ENCODE assay signal across 24 cellular contexts in genomic region chr20:23752481-23753193, GRCh38. TPM values are rescaled to one million over a fixed set of nuclear protein-coding genes. Genes with fewer than 3 reads are reported as not detected.
A peak's percentile ranks its signal among the peaks of the same experiment; 100 is the strongest.
DNase-seq lines count a peak whose midpoint lies in the region; TF ChIP-seq lines count a peak whose summit lies in the region.
"Had no signal": no experiment of that assay in that cellular context is flagged by ENCODE, and none has a peak within 500 bp of the region (broad histone marks: within the 10 kb centered on the region; RNA-seq: fewer than 3 reads in every experiment).

No MANE protein-coding gene starts in this region.

- no peak overlapping the region for H2BK5ac ChIP-seq in mesenchymal stem cell (ENCODE audit: low read depth, low read length, poor library complexity, severe bottlenecking)
- H2BK5ac ChIP-seq in neuronal stem cell (ENCODE audit: low read length): no peak overlapping the region

- peak overlapping the region; percentile 3 for H2BK15ac ChIP-seq in mesenchymal stem cell (ENCODE audit: low read depth, poor library complexity, severe bottlenecking)
- no peak overlapping the region for H2BK15ac ChIP-seq in neuronal stem cell (ENCODE audit: low read length)

- H3K4me1 ChIP-seq in right atrium auricular region: peaks cover 0 to 5% of the 10 kb centered on the region in 2 donors
- H3K4me1 ChIP-seq in mesenchymal stem cell (ENCODE audit: control insufficient read depth, insufficient read depth, low read depth, low read length): peaks cover 13% of the 10 kb centered on the region
- peaks cover 0 to 6% of the 10 kb centered on the region in 2 donors for H3K4me1 ChIP-seq in neuronal stem cell (ENCODE audit: control insufficient read depth in 2 of 2, insufficient read depth in 1 of 2, low read depth in 1 of 2, low read length in 2 of 2)
- H3K4me1 ChIP-seq: BE2C had no signal

- H2AK5ac ChIP-seq in mesenchymal stem cell (ENCODE audit: low read length, severe bottlenecking) (no peak overlapping the region), neuronal stem cell (ENCODE audit: low read depth, low read length) (no peak overlapping the region)

- H3K4me3 ChIP-seq in right atrium auricular region (no peak overlapping the region), mesenchymal stem cell (ENCODE audit: insufficient read depth in 1 of 2, low read depth in 1 of 2, low read length in 2 of 2) (peak overlapping the region in 1 of 2 experiments; percentile 7), neuronal stem cell (ENCODE audit: low read length in 2 of 2) (no peak overlapping the region)
- H3K4me3 ChIP-seq: A549; BLaER1 treated with 17β-estradiol and CSF1 and Interleukin-3, amounts not matched to agents 10 nM and 100 nM; GM23338 had no signal

- H3K27me3 ChIP-seq in right atrium auricular region (no peaks in the 10 kb centered on the region), mesenchymal stem cell (ENCODE audit: control insufficient read depth in 1 of 2, insufficient read depth in 1 of 2, low read length in 2 of 2) (peaks cover 0 to 4% of the 10 kb centered on the region in 2 experiments), neuronal stem cell (ENCODE audit: control insufficient read depth in 3 of 3, insufficient read depth in 3 of 3, low read depth in 1 of 3, low read length in 3 of 3) (no peaks in the 10 kb centered on the region)
- H3K27me3 ChIP-seq: BE2C; BLaER1 treated with 17β-estradiol and CSF1 and Interleukin-3, amounts not matched to agents 10 nM and 100 nM had no signal

- peak overlapping the region; percentile 39 for H4K91ac ChIP-seq in mesenchymal stem cell (ENCODE audit: low read length)
- no peak overlapping the region for H4K91ac ChIP-seq in neuronal stem cell (ENCODE audit: low read depth, low read length, poor library complexity)

- no peaks in the 10 kb centered on the region for H3K36me3 ChIP-seq in right atrium auricular region
- no peaks in the 10 kb centered on the region for H3K36me3 ChIP-seq in mesenchymal stem cell (ENCODE audit: control insufficient read depth in 1 of 2, insufficient read depth in 2 of 2, low read depth in 1 of 2, low read length in 2 of 2)
- no peaks in the 10 kb centered on the region for H3K36me3 ChIP-seq in neuronal stem cell (replicated peaks in 1 of 2; ENCODE audit: control insufficient read depth in 2 of 2, insufficient read depth in 2 of 2, low read length in 2 of 2)
- H3K36me3 ChIP-seq: BE2C; BLaER1 treated with 17β-estradiol and CSF1 and Interleukin-3, amounts not matched to agents 10 nM and 100 nM had no signal

- no peak overlapping the region for H3K18ac ChIP-seq in mesenchymal stem cell (ENCODE audit: low read depth in 1 of 2, low read length in 2 of 2)
- H3K18ac ChIP-seq in neuronal stem cell (ENCODE audit: low read length): peak overlapping the region; percentile 19

- H3K14ac ChIP-seq in mesenchymal stem cell (ENCODE audit: low read length in 2 of 2) (no peak overlapping the region), neuronal stem cell (ENCODE audit: low read length) (no peak overlapping the region)

- peak overlapping the region in 1 of 2 experiments; percentile 8 for H2BK12ac ChIP-seq in mesenchymal stem cell (ENCODE audit: low read length in 2 of 2)
- no peak overlapping the region for H2BK12ac ChIP-seq in neuronal stem cell (ENCODE audit: low read length)

- H3K9ac ChIP-seq in mesenchymal stem cell (ENCODE audit: low read length): no peak overlapping the region
- no peak overlapping the region for H3K9ac ChIP-seq in neuronal stem cell (ENCODE audit: low read depth, low read length, poor library complexity)
- H3K9ac ChIP-seq: BLaER1 treated with 17β-estradiol and CSF1 and Interleukin-3, amounts not matched to agents 10 nM and 100 nM had no signal

- H2BK120ac ChIP-seq in mesenchymal stem cell (ENCODE audit: low read depth, low read length) (no peak overlapping the region), neuronal stem cell (ENCODE audit: low read depth, low read length) (no peak overlapping the region)

- DNase-seq in right atrium auricular region (ENCODE audit: low spot score) (peak; percentile 26), cardiac septum (ENCODE audit: low spot score) (no peak), mesenchymal stem cell (no peak), neuronal stem cell (ENCODE audit: low spot score) (no peak), NCI-H82 (lab: John Stamatoyannopoulos, UW) (no peak), RWPE1 (ENCODE audit: low spot score) (no peak)
- DNase-seq in central memory CD4-positive, alpha-beta T cell: no peak
- DNase-seq: 8988T; ACHN; AML-193; BE2C; Calu3; CD4-positive, alpha-beta T cell; CD8-positive, alpha-beta memory T cell; DMS53; DMS79 treated with DMSO at 0.1 percent for 48 hours; GF-D8; H9 had no signal

- H3K79me1 ChIP-seq in mesenchymal stem cell (replicated peaks; ENCODE audit: low read length, poor library complexity, severe bottlenecking) (no peaks in the 10 kb centered on the region), neuronal stem cell (ENCODE audit: low read depth, low read length) (no peaks in the 10 kb centered on the region)

- no peak overlapping the region for H4K8ac ChIP-seq in mesenchymal stem cell (ENCODE audit: low read length)
- H4K8ac ChIP-seq in neuronal stem cell (ENCODE audit: low read depth, low read length): no peak overlapping the region

- H3K4ac ChIP-seq in mesenchymal stem cell (ENCODE audit: low read depth in 1 of 2, low read length in 2 of 2): no peak overlapping the region
- no peak overlapping the region for H3K4ac ChIP-seq in neuronal stem cell (ENCODE audit: low read length)

- no peak overlapping the region for H3K23ac ChIP-seq in mesenchymal stem cell (ENCODE audit: low read length in 2 of 2)
- peak overlapping the region; percentile 55 for H3K23ac ChIP-seq in neuronal stem cell (ENCODE audit: low read depth, low read length, poor library complexity)

- TF ChIP-seq CTCF in right atrium auricular region (IDR thresholded peaks at IDR 0.05): no peak
- no peak for TF ChIP-seq CTCF in RWPE1 (conservative IDR thresholded peaks at IDR 0.05; ENCODE audit: low read depth)

- 97% methylated on average over 11 of the region's 11 CpGs for WGBS in mesenchymal stem cell
- WGBS in neuronal stem cell (ENCODE audit: extremely low coverage in 2 of 2, insufficient read length in 2 of 2, insufficient replicate concordance in 1 of 2), 2 donors: no CpG with 5 or more reads among the region's 11 CpGs

- POLR2A ChIA-PET in RWPE1 (lab: Yijun Ruan, JAX; ENCODE audit: low non-redundant PET): no interaction called here

- CTCF ChIA-PET in RWPE1 (lab: Yijun Ruan, JAX): no interaction called here

- H3K4me2 ChIP-seq in mesenchymal stem cell (ENCODE audit: low read length, poor library complexity, severe bottlenecking): no peak overlapping the region
- no peak overlapping the region for H3K4me2 ChIP-seq in neuronal stem cell (ENCODE audit: insufficient read depth, low read length, poor library complexity, severe bottlenecking)
- H3K4me2 ChIP-seq: A549; BLaER1 treated with 17β-estradiol and CSF1 and Interleukin-3, amounts not matched to agents 10 nM and 100 nM; GM23338 had no signal

- H3K9me3 ChIP-seq in right atrium auricular region: no peaks in the 10 kb centered on the region
- H3K9me3 ChIP-seq in mesenchymal stem cell (ENCODE audit: control insufficient read depth, low read length): no peaks in the 10 kb centered on the region
- H3K9me3 ChIP-seq in neuronal stem cell (replicated peaks in 1 of 2; ENCODE audit: control insufficient read depth in 2 of 2, insufficient read depth in 1 of 2, low read depth in 1 of 2, low read length in 2 of 2): no peaks in the 10 kb centered on the region
- H3K9me3 ChIP-seq: A549; BE2C; BLaER1 treated with 17β-estradiol and CSF1 and Interleukin-3, amounts not matched to agents 10 nM and 100 nM had no signal

- H3K27ac ChIP-seq in right atrium auricular region (no peak overlapping the region), mesenchymal stem cell (ENCODE audit: low read length, poor library complexity, severe bottlenecking) (no peak overlapping the region), neuronal stem cell (replicated peaks; ENCODE audit: low read length) (no peak overlapping the region), RWPE1 (no peak overlapping the region)
- H3K27ac ChIP-seq: A549; BLaER1 treated with 17β-estradiol and CSF1 and Interleukin-3, amounts not matched to agents 10 nM and 100 nM had no signal

- intact Hi-C loops in cardiac septum (cut with DNase I): no loop called here

- H2AFZ ChIP-seq in mesenchymal stem cell (ENCODE audit: low read depth, low read length) (no peak overlapping the region), neuronal stem cell (ENCODE audit: low read length) (no peak overlapping the region)
- H2AFZ ChIP-seq: GM23338 had no signal

RNA-seq across cellular contexts. Expression of gene CST1, which starts 1.9 kb away (rescaled TPM):
- total RNA-seq in right atrium auricular region: not detected
- not detected for total RNA-seq in cardiac septum
- 0.29 TPM for polyA plus RNA-seq in mesenchymal stem cell (2013, experiment 1 of 2)
- 0.34 TPM for polyA plus RNA-seq in mesenchymal stem cell (2013, experiment 2 of 2)
- not detected for polyA plus RNA-seq in neuronal stem cell (2013, experiment 1 of 2)
- not detected for polyA plus RNA-seq in neuronal stem cell (2013, experiment 2 of 2)
- total RNA-seq: CD4-positive, alpha-beta T cell; CD8-positive, alpha-beta memory T cell; Daoy; G401 had no signal
- polyA plus RNA-seq: CD14-positive monocyte; CD8-positive, alpha-beta memory T cell had no signal
